19 cellular contexts compared by ENCODE assay signal in genomic region chr10:49160814-49161213, GRCh38. TPM values are rescaled to one million over a fixed set of nuclear protein-coding genes. Genes with fewer than 3 reads are reported as not detected.
"Had no signal": no experiment of that assay in that cellular context is flagged by ENCODE, and none has a peak within 500 bp of the region (broad histone marks: within the 10 kb centered on the region; RNA-seq: fewer than 3 reads in every experiment).

No MANE protein-coding gene starts in this region.

- H3K9ac ChIP-seq: SK-N-SH had no signal

- H3K36me3 ChIP-seq: MG63, Peyer's patch, SJSA1 had no signal

- H3K9me3 ChIP-seq: MG63, Peyer's patch, SJSA1, SK-N-SH had no signal

- DNase-seq: MG63, NCI-H1048, NCI-H1105 treated with DMSO at 0.1 percent for 48 hours, NCI-H1436, NCI-H1694, NCI-H187, NCI-H1930, NCI-H2171 treated with DMSO at 0.1 percent for 48 hours, NCI-H2227 treated with DMSO at 0.1 percent for 48 hours, NCI-H524 treated with DMSO at 0.1 percent for 48 hours, NCI-H774, Peyer's patch, Right ventricle myocardium superior, SHP77 treated with DMSO at 0.1 percent for 48 hours, SK-N-SH had no signal

- H3K4me2 ChIP-seq: SK-N-SH had no signal

- H3K4me3 ChIP-seq: MG63, Peyer's patch, SJSA1 had no signal

- H3K27me3 ChIP-seq: MG63, Peyer's patch, SJSA1 had no signal

- H3K4me1 ChIP-seq: Peyer's patch had no signal

- H3K27ac ChIP-seq: Peyer's patch, SJSA1 had no signal

RNA-seq across cellular contexts. Expression of gene FAM170B, which starts 27.0 kb away (rescaled TPM):
- total RNA-seq: M059J, NCI-H460, PC-3, Peyer's patch, Right ventricle myocardium superior, SJSA1 had no signal
- polyA plus RNA-seq: SK-N-SH had no signal

RNA-seq across cellular contexts. Expression of gene TMEM273, which starts 27.4 kb away (rescaled TPM):
- total RNA-seq: M059J, NCI-H460, PC-3, SJSA1 had no signal
- polyA plus RNA-seq: SK-N-SH had no signal

RNA-seq across cellular contexts. Expression of gene VSTM4, which starts 45.5 kb away (rescaled TPM):
- total RNA-seq: M059J, NCI-H460, PC-3 had no signal
